Comparison of ENCODE assay signal across 12 cellular contexts in genomic region chr1:202005958-202006357, GRCh38. TPM values are rescaled to one million over a fixed set of nuclear protein-coding genes. Genes with fewer than 3 reads are reported as not detected.
DNase-seq lines count a peak whose midpoint lies in the region; ATAC-seq, FAIRE-seq and TF ChIP-seq lines count a peak whose summit lies in the region.
"Had no signal": no experiment of that assay in that cellular context is flagged by ENCODE, and none has a peak within 500 bp of the region (broad histone marks: within the 10 kb centered on the region; RNA-seq: fewer than 3 reads in every experiment).

No MANE protein-coding gene starts in this region.

- intact Hi-C loops in K562 (cut with micrococcal nuclease) (loop anchor here (5.0 kb wide), 1 partner anchor 71 kb away; no protein-coding TSS in a partner anchor), lower lobe of right lung (cut with DNase I) (loop anchor here (10.0 kb wide), 1 partner anchor 109 kb away; no protein-coding TSS in a partner anchor)

- H3K27ac ChIP-seq in AG04450 (ENCODE audit: low read depth, low read length), result no peak overlapping the region
- H3K27ac ChIP-seq in K562 (ENCODE audit: extremely low read depth, low read depth, low read length), result no peak overlapping the region
- H3K27ac ChIP-seq in lower lobe of right lung, result peak overlapping the region; percentile 80
- H3K27ac ChIP-seq: ovary, SJSA1 had no signal

- H3K4me3 ChIP-seq in AG04450 (ENCODE audit: low read depth, low read length) (no peak overlapping the region), K562 (no peak overlapping the region), lower lobe of right lung (no peak overlapping the region)
- H3K4me3 ChIP-seq: ovary, SJSA1 had no signal

- no TSS peak for BruUV-seq in K562 (replicated peaks; lab: Mats Ljungman, UMichigan)

- 90% methylated on average over 2 of the region's 2 CpGs for WGBS in K562 (ENCODE audit: insufficient coverage, low coverage, missing lambda C conversion rate)

- no peak overlapping the region for H3K9ac ChIP-seq in K562 (ENCODE audit: insufficient read depth in 1 of 2, low read depth in 2 of 2, low read length in 2 of 2)

- peak; percentile 15 for FAIRE-seq in K562 (lab: Jason Lieb, UNC)
- FAIRE-seq: G401.6 had no signal

- peaks cover 31% of the 10 kb centered on the region for H3K4me1 Mint-ChIP-seq in HFFc6 (ENCODE audit: low read depth)

- TF ChIP-seq CTCF in AG04450 (IDR thresholded peaks at IDR 0.05; ENCODE audit: low read depth, low read length) (peak; percentile 53), HFFc6 (IDR thresholded peaks at IDR 0.05) (peak; percentile 78), K562 (IDR thresholded peaks at IDR 0.05 in 2 of 3, conservative IDR thresholded peaks at IDR 0.05 in 1 of 3; ENCODE audit: insufficient read depth in 2 of 3, low read depth in 1 of 3, low read length in 3 of 3) (peak; percentile 46 to 60 (median 47); a peak in 4 of 6 replicates), lower lobe of right lung (IDR thresholded peaks at IDR 0.05) (no peak)

- ATAC-seq in K562 (peak; percentile 38; the same call in 2 of the 3 replicates), lower lobe of right lung (no peak), HG02571 (IDR thresholded peaks at IDR 0.05; ENCODE audit: unreplicated experiment) (no peak), GM21381 (IDR thresholded peaks at IDR 0.05; ENCODE audit: unreplicated experiment) (no peak)

- CTCF ChIA-PET in AG04450 (lab: Charles Lee) (interaction anchor here (1.5 to 13.5 kb wide), 3 partner anchors 107 to 129 kb away, joined by 3 to 163 read pairs (median 18); partner anchors contain the start of gene GPR37L1), K562 (lab: Yijun Ruan, JAX; ENCODE audit: low intra/inter-chr PET ratio) (interaction anchor here (0.6 to 2.1 kb wide), 4 partner anchors 31 to 129 kb away, joined by 3 to 15 read pairs (median 7); no protein-coding TSS in a partner anchor)

- H3K36me3 ChIP-seq in K562 (ENCODE audit: control insufficient read depth, insufficient read depth, low read length), result peaks cover 50% of the 10 kb centered on the region
- H3K36me3 ChIP-seq in lower lobe of right lung, result peaks cover 64% of the 10 kb centered on the region
- H3K36me3 ChIP-seq: ovary had no signal

- H3K4me2 ChIP-seq in K562 (ENCODE audit: insufficient read depth, low read length), result no peak overlapping the region

- H2AFZ ChIP-seq in K562 (ENCODE audit: low read depth, low read length), result no peak overlapping the region

- peaks cover 40% of the 10 kb centered on the region for H3K36me3 Mint-ChIP-seq in HFFc6 (ENCODE audit: low read depth)

- H3K4me1 ChIP-seq in K562 (replicated peaks in 1 of 2; ENCODE audit: control insufficient read depth in 2 of 2, insufficient read depth in 2 of 2, low read length in 2 of 2) (peaks cover 15 to 17% of the 10 kb centered on the region in 2 experiments; a peak in 4 of 5 replicates), lower lobe of right lung (peaks cover 11% of the 10 kb centered on the region)

- peaks cover 7% of the 10 kb centered on the region; the same call in 1 of the 2 replicates for H4K20me1 ChIP-seq in K562 (replicated peaks; ENCODE audit: control insufficient read depth, insufficient read depth, low read length)

- no peak for TF ChIP-seq POLR2A in K562 (conservative IDR thresholded peaks at IDR 0.05)

- POLR2A ChIA-PET in AG04450 (lab: Yijun Ruan, JAX) (no interaction called here), K562 (lab: Yijun Ruan, JAX) (interaction anchor here (0.5 to 1.9 kb wide), 6 partner anchors 11 to 1316 kb away, joined by 3 to 5 read pairs (median 3); no protein-coding TSS in a partner anchor)

- DNase-seq in AG04450 (ENCODE audit: low read depth, low spot score) (no peak), HFFc6 (peak; percentile 29), K562 (ENCODE audit: extremely low read depth in 1 of 4, low spot score in 3 of 4) (peak in 3 of 4 experiments; percentile 44 to 72 (median 65)), lower lobe of right lung (no peak), cerebellar nuclear complex (lab: John Stamatoyannopoulos, UW) (no peak), NCI-H774 (lab: John Stamatoyannopoulos, UW) (no peak)
- DNase-seq: ovary had no signal

- peak; percentile 23 to 57; a peak in 3 of 4 replicates for TF ChIP-seq RAD21 in K562 (CRISPR knock-in tag; conservative IDR thresholded peaks at IDR 0.05 in 1 of 2, IDR thresholded peaks at IDR 0.05 in 1 of 2)

- no peak overlapping the region for H3K4me3 Mint-ChIP-seq in HFFc6
- H3K4me3 Mint-ChIP-seq: activated T-helper 1 cell treated with anti-CD3 and anti-CD28 coated beads, Interleukin-12 subunit alpha, Interleukin-12 subunit beta, Interleukin-2, Interleukin-4 antibody, amounts not matched to agents 30 ng/mL and 10 ng/mL and 1 ng/mL, durations not matched to agents 14 hours and 24 hours and 36 hours had no signal

- no peaks in the 10 kb centered on the region for H3K9me3 Mint-ChIP-seq in HFFc6
- H3K9me3 Mint-ChIP-seq: activated T-helper 1 cell treated with anti-CD3 and anti-CD28 coated beads, Interleukin-12 subunit alpha, Interleukin-12 subunit beta, Interleukin-2, Interleukin-4 antibody, amounts not matched to agents 30 ng/mL and 10 ng/mL and 1 ng/mL, durations not matched to agents 14 hours and 24 hours and 36 hours had no signal

- H3K9me3 ChIP-seq in AG04450 (ENCODE audit: control insufficient read depth, insufficient read depth, low read length) (no peaks in the 10 kb centered on the region), K562 (replicated peaks; ENCODE audit: control insufficient read depth, insufficient read depth, low read depth, low read length) (no peaks in the 10 kb centered on the region), lower lobe of right lung (no peaks in the 10 kb centered on the region)
- H3K9me3 ChIP-seq: ovary, SJSA1 had no signal

- H3K9me1 ChIP-seq in K562 (ENCODE audit: control insufficient read depth, insufficient read depth, low read length), result no peaks in the 10 kb centered on the region

- no peaks in the 10 kb centered on the region for H3K27me3 ChIP-seq in AG04450 (ENCODE audit: control insufficient read depth, insufficient read depth, low read length)
- no peaks in the 10 kb centered on the region for H3K27me3 ChIP-seq in K562 (ENCODE audit: control insufficient read depth in 2 of 2, insufficient read depth in 2 of 2, low read length in 2 of 2)
- no peaks in the 10 kb centered on the region for H3K27me3 ChIP-seq in lower lobe of right lung (ENCODE audit: low read depth)
- H3K27me3 ChIP-seq: ovary, SJSA1 had no signal

- TF ChIP-seq EP300 in K562 (IDR thresholded peaks at IDR 0.05; ENCODE audit: low read length), result no peak

- no peak overlapping the region for H3K27ac Mint-ChIP-seq in HFFc6
- H3K27ac Mint-ChIP-seq: activated T-helper 1 cell treated with anti-CD3 and anti-CD28 coated beads, Interleukin-12 subunit alpha, Interleukin-12 subunit beta, Interleukin-2, Interleukin-4 antibody, amounts not matched to agents 30 ng/mL and 10 ng/mL and 1 ng/mL, durations not matched to agents 14 hours and 24 hours and 36 hours had no signal

- H3K79me2 ChIP-seq in K562 (ENCODE audit: control insufficient read depth, insufficient read depth, low read length), result no peaks in the 10 kb centered on the region

- peaks cover 2% of the 10 kb centered on the region; the same call in 1 of the 2 replicates for H3K27me3 Mint-ChIP-seq in HFFc6 (ENCODE audit: insufficient read depth)

- in situ Hi-C loops in K562 (cut with MboI), result no loop called here

RNA-seq across cellular contexts. Expression of gene ELF3, which starts 4.4 kb away (rescaled TPM):
- polyA plus RNA-seq in AG04450 (2011; rRNA removed) (0.12 and 0.72 TPM in 2 replicates), K562 (2011; rRNA removed) (0.47 and 0.87 TPM in 2 replicates), K562 (2014; fragmentation: Illumina TruSeq; extraction: Trizol) (0.15 TPM in 1 of 2 replicates, not detected in the other), K562 (2014; fragmentation: Nextera tagmentation; extraction: Ambion mirVana) (not detected), K562 (2014; rRNA removed) (0.03 TPM in 1 of 2 replicates, not detected in the other)
- 0.18 and 0.22 TPM in 2 replicates for polyA minus RNA-seq in AG04450 (2011; rRNA and poly(A)+ RNA removed)
- under 1 TPM in 2 of 6 experiments, not detected in 4; 0.09 TPM for total RNA-seq in HFFc6 (2021; fragmentation: NEBNext Ultra II Directional; extraction: Animal tissue kit (Norgen Biotek cat#: 25700))
- total RNA-seq in K562 (2011; cell fraction: chromatin; rRNA removed; ENCODE audit: low replicate concordance), result 1.2 and 3.1 TPM in 2 replicates
- 1.8 and 2.3 TPM in 2 replicates for total RNA-seq in K562 (2011; cell fraction: nucleolus; rRNA removed)
- total RNA-seq in K562 (2011; cell fraction: nucleoplasm; rRNA removed), result 0.73 and 1.3 TPM in 2 replicates
- total RNA-seq in K562 (2014; rRNA removed) (0.16 TPM in 1 of 2 replicates, not detected in the other), K562 (2014; rRNA removed; fragmentation: Illumina TruSeq; extraction: Trizol) (0.07 TPM in 1 of 2 replicates, not detected in the other), K562 (2015; rRNA removed; fragmentation: Illumina TruSeq; extraction: Trizol) (0.07 and 0.15 TPM in 2 replicates), K562 (2021) (0.63 and 1.2 TPM in 2 replicates), lower lobe of right lung (74.1 TPM)
- 0.94 and 1.2 TPM in 2 replicates for polyA plus RNA-seq in K562 (2011; cell fraction: cytosol; rRNA removed)
- polyA plus RNA-seq in K562 (2011; cell fraction: nucleus; rRNA removed), result 1.6 and 2.7 TPM in 2 replicates
- 0.35 and 1.9 TPM in 2 replicates for polyA plus RNA-seq in K562 (2012)
- polyA minus RNA-seq in K562 (2011; rRNA and poly(A)+ RNA removed), result 0.21 and 0.54 TPM in 2 replicates
- polyA minus RNA-seq in K562 (2011; cell fraction: cytosol; rRNA and poly(A)+ RNA removed), result 0.67 TPM in 1 of 2 replicates, not detected in the other
- 0.94 and 1.00 TPM in 2 replicates for polyA minus RNA-seq in K562 (2011; cell fraction: nucleus; rRNA and poly(A)+ RNA removed)

RNA-seq across cellular contexts. Expression of gene RNPEP, which starts 23.5 kb away (rescaled TPM):
- polyA plus RNA-seq in AG04450 (2011; rRNA removed) (86.8 and 89.0 TPM in 2 replicates), K562 (2011; rRNA removed) (47.7 and 102 TPM in 2 replicates), K562 (2014; fragmentation: Illumina TruSeq; extraction: Trizol) (119 and 131 TPM in 2 replicates), K562 (2014; fragmentation: Nextera tagmentation; extraction: Ambion mirVana) (10 to 100 TPM; 27.5 to 35.1 TPM), K562 (2014; rRNA removed) (63.5 and 70.8 TPM in 2 replicates)
- 52.7 and 53.0 TPM in 2 replicates for polyA minus RNA-seq in AG04450 (2011; rRNA and poly(A)+ RNA removed)
- 10 to 100 TPM; 66.6 to 82.5 (median 76.4) TPM for total RNA-seq in HFFc6 (2021; fragmentation: NEBNext Ultra II Directional; extraction: Animal tissue kit (Norgen Biotek cat#: 25700))
- 80.9 and 81.4 TPM in 2 replicates for total RNA-seq in K562 (2011; cell fraction: chromatin; rRNA removed; ENCODE audit: low replicate concordance)
- 51.8 and 56.9 TPM in 2 replicates for total RNA-seq in K562 (2011; cell fraction: nucleolus; rRNA removed)
- 46.3 and 49.2 TPM in 2 replicates for total RNA-seq in K562 (2011; cell fraction: nucleoplasm; rRNA removed)
- total RNA-seq in K562 (2014; rRNA removed) (64.4 and 76.9 TPM in 2 replicates), K562 (2014; rRNA removed; fragmentation: Illumina TruSeq; extraction: Trizol) (51.4 and 56.3 TPM in 2 replicates), K562 (2015; rRNA removed; fragmentation: Illumina TruSeq; extraction: Trizol) (61.6 and 63.4 TPM in 2 replicates), K562 (2021) (85.1 and 85.9 TPM in 2 replicates), lower lobe of right lung (73.8 TPM)
- polyA plus RNA-seq in K562 (2011; cell fraction: cytosol; rRNA removed), result 51.2 and 51.7 TPM in 2 replicates
- polyA plus RNA-seq in K562 (2011; cell fraction: nucleus; rRNA removed), result 83.3 and 107 TPM in 2 replicates
- 97.9 and 111 TPM in 2 replicates for polyA plus RNA-seq in K562 (2012)
- 40.3 and 59.5 TPM in 2 replicates for polyA minus RNA-seq in K562 (2011; rRNA and poly(A)+ RNA removed)
- 46.6 and 57.6 TPM in 2 replicates for polyA minus RNA-seq in K562 (2011; cell fraction: cytosol; rRNA and poly(A)+ RNA removed)
- 16.6 and 28.9 TPM in 2 replicates for polyA minus RNA-seq in K562 (2011; cell fraction: nucleus; rRNA and poly(A)+ RNA removed)

RNA-seq across cellular contexts. Expression of gene TIMM17A, which starts 50.7 kb away (rescaled TPM):
- polyA plus RNA-seq in AG04450 (2011; rRNA removed) (75.2 and 104 TPM in 2 replicates), K562 (2011; rRNA removed) (197 and 262 TPM in 2 replicates), K562 (2014; fragmentation: Illumina TruSeq; extraction: Trizol) (146 and 154 TPM in 2 replicates), K562 (2014; fragmentation: Nextera tagmentation; extraction: Ambion mirVana) (100 to 1,000 TPM; 676 to 744 TPM), K562 (2014; rRNA removed) (155 and 178 TPM in 2 replicates)
- polyA minus RNA-seq in AG04450 (2011; rRNA and poly(A)+ RNA removed), result 41.7 and 43.2 TPM in 2 replicates
- total RNA-seq in HFFc6 (2021; fragmentation: NEBNext Ultra II Directional; extraction: Animal tissue kit (Norgen Biotek cat#: 25700)), result 100 to 1,000 TPM; 114 to 128 (median 122) TPM
- total RNA-seq in K562 (2011; cell fraction: chromatin; rRNA removed; ENCODE audit: low replicate concordance), result 89.8 and 171 TPM in 2 replicates
- total RNA-seq in K562 (2011; cell fraction: nucleolus; rRNA removed), result 62.5 and 62.7 TPM in 2 replicates
- 108 and 147 TPM in 2 replicates for total RNA-seq in K562 (2011; cell fraction: nucleoplasm; rRNA removed)
- total RNA-seq in K562 (2014; rRNA removed) (116 and 131 TPM in 2 replicates), K562 (2014; rRNA removed; fragmentation: Illumina TruSeq; extraction: Trizol) (226 and 256 TPM in 2 replicates), K562 (2015; rRNA removed; fragmentation: Illumina TruSeq; extraction: Trizol) (158 and 173 TPM in 2 replicates), K562 (2021) (179 and 180 TPM in 2 replicates), lower lobe of right lung (28.5 TPM)
- polyA plus RNA-seq in K562 (2011; cell fraction: cytosol; rRNA removed), result 61.6 and 97.5 TPM in 2 replicates
- 58.4 and 74.7 TPM in 2 replicates for polyA plus RNA-seq in K562 (2011; cell fraction: nucleus; rRNA removed)
- 85.8 and 148 TPM in 2 replicates for polyA plus RNA-seq in K562 (2012)
- polyA minus RNA-seq in K562 (2011; rRNA and poly(A)+ RNA removed), result 94.8 and 116 TPM in 2 replicates
- 31.9 and 42.0 TPM in 2 replicates for polyA minus RNA-seq in K562 (2011; cell fraction: cytosol; rRNA and poly(A)+ RNA removed)
- polyA minus RNA-seq in K562 (2011; cell fraction: nucleus; rRNA and poly(A)+ RNA removed), result 29.8 and 43.9 TPM in 2 replicates

RNA-seq across cellular contexts. Expression of gene LMOD1, which starts 59.6 kb away (rescaled TPM):
- polyA plus RNA-seq in AG04450 (2011; rRNA removed) (41.1 and 52.6 TPM in 2 replicates), K562 (2011; rRNA removed) (0.28 and 0.43 TPM in 2 replicates), K562 (2014; fragmentation: Illumina TruSeq; extraction: Trizol) (0.40 and 0.45 TPM in 2 replicates), K562 (2014; fragmentation: Nextera tagmentation; extraction: Ambion mirVana) (under 1 TPM in 1 of 2 experiments, not detected in 1; 0.03 TPM), K562 (2014; rRNA removed) (0.33 and 0.39 TPM in 2 replicates)
- 57.1 and 72.9 TPM in 2 replicates for polyA minus RNA-seq in AG04450 (2011; rRNA and poly(A)+ RNA removed)
- 10 to 100 TPM; 19.0 to 37.4 (median 36.5) TPM for total RNA-seq in HFFc6 (2021; fragmentation: NEBNext Ultra II Directional; extraction: Animal tissue kit (Norgen Biotek cat#: 25700))
- total RNA-seq in K562 (2011; cell fraction: chromatin; rRNA removed; ENCODE audit: low replicate concordance), result 0.65 and 1.6 TPM in 2 replicates
- total RNA-seq in K562 (2011; cell fraction: nucleolus; rRNA removed), result 1.4 and 1.7 TPM in 2 replicates
- total RNA-seq in K562 (2011; cell fraction: nucleoplasm; rRNA removed), result 0.92 and 1.5 TPM in 2 replicates
- total RNA-seq in K562 (2014; rRNA removed) (0.54 and 0.69 TPM in 2 replicates), K562 (2014; rRNA removed; fragmentation: Illumina TruSeq; extraction: Trizol) (0.16 and 0.22 TPM in 2 replicates), K562 (2015; rRNA removed; fragmentation: Illumina TruSeq; extraction: Trizol) (0.15 and 0.22 TPM in 2 replicates), K562 (2021) (0.42 and 0.54 TPM in 2 replicates), lower lobe of right lung (24.2 TPM)
- polyA plus RNA-seq in K562 (2011; cell fraction: cytosol; rRNA removed), result 0.24 and 0.48 TPM in 2 replicates
- polyA plus RNA-seq in K562 (2011; cell fraction: nucleus; rRNA removed), result 0.65 and 1.5 TPM in 2 replicates
- polyA plus RNA-seq in K562 (2012), result 0.33 and 0.69 TPM in 2 replicates
- polyA minus RNA-seq in K562 (2011; rRNA and poly(A)+ RNA removed), result 0.27 and 0.60 TPM in 2 replicates
- 0.38 TPM in 1 of 2 replicates, not detected in the other for polyA minus RNA-seq in K562 (2011; cell fraction: cytosol; rRNA and poly(A)+ RNA removed)
- 0.56 and 0.81 TPM in 2 replicates for polyA minus RNA-seq in K562 (2011; cell fraction: nucleus; rRNA and poly(A)+ RNA removed)
- total RNA-seq: activated T-helper 1 cell treated with anti-CD3 and anti-CD28 coated beads, Interleukin-12 subunit alpha, Interleukin-12 subunit beta, Interleukin-2, Interleukin-4 antibody, amounts not matched to agents 30 ng/mL and 10 ng/mL and 1 ng/mL, durations not matched to agents 14 hours and 24 hours and 36 hours had no signal

Comparison
In these comparisons a context has a peak if more than half of its experiments do, and no peak if none do; other contexts are left out.
1. DNase-seq: peak in HFFc6 (single experiment) and K562 (3 of 4); none in AG04450 (single experiment), lower lobe of right lung (single experiment), cerebellar nuclear complex (0 of 2) and NCI-H774 (single experiment).
2. RNA of gene ELF3, which starts 4.4 kb away (total RNA-seq): 74.1 TPM in lower lobe of right lung (single experiment); 0.07 to 3.1 TPM in K562 and 0.09 TPM in HFFc6; every median in the first group is over 10 times any median in the second.